In the genomic region with DNA sequence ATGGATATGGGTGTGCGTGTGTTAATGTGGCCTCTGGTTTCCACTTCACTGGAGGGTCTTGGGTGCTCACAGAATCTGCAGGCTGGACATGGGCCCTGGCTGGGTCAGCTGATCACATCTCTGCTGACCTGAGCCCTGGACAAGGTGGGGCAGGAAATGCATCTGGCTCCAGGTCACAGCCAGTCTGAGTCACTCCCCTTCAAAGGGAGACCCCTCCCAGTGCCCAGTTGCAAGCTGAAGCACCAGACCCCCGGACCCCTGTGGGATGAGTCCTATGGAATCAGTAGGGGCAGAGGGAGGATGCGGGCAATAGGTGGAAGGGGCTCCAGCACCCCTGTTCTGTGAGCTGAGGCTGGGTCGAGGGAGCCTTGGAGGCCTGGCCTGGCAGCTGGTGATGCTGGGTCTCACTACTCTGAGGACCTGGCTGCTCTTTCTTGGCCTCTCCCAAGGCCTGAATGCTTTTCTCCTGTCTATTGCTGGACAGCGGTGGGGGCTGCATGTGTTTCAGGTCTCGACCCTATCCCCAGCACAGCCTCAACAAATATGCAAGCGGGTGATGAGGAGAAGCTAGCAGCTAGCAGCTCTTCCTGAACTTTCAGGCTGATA, we compare ENCODE assay signal across 22 cellular contexts. TPM values are rescaled to one million over a fixed set of nuclear protein-coding genes. Genes with fewer than 3 reads are reported as not detected.
DNase-seq lines count a peak whose midpoint lies in the region; ATAC-seq, FAIRE-seq and TF ChIP-seq lines count a peak whose summit lies in the region.
"Had no signal": no experiment of that assay in that cellular context is flagged by ENCODE, and none has a peak within 500 bp of the region (broad histone marks: within the 10 kb centered on the region; RNA-seq: fewer than 3 reads in every experiment).

No MANE protein-coding gene starts in this region.

- no peak for TF ChIP-seq RAD21 in IMR-90 (IDR thresholded peaks at IDR 0.05; ENCODE audit: low read length)
- TF ChIP-seq RAD21 in H1 (IDR thresholded peaks at IDR 0.05 in 1 of 2, conservative IDR thresholded peaks at IDR 0.05 in 1 of 2; ENCODE audit: low read depth in 2 of 2, low read length in 2 of 2) = no peak

- H3K4me1 ChIP-seq in IMR-90 (ENCODE audit: control insufficient read depth, insufficient read depth, low read length) = no peaks in the 10 kb centered on the region
- H3K4me1 ChIP-seq in H1 (replicated peaks in 1 of 4; ENCODE audit: control insufficient read depth in 3 of 4, insufficient read depth in 4 of 4, low read length in 3 of 4) = peaks cover 0 to 5% (median 0%) of the 10 kb centered on the region in 4 experiments; a peak in 2 of 7 replicates
- peaks cover 0 to 14% (median 4%) of the 10 kb centered on the region in 4 donors for H3K4me1 ChIP-seq in sigmoid colon
- no peaks in the 10 kb centered on the region for H3K4me1 ChIP-seq in OCI-LY7 (ENCODE audit: insufficient read depth, low read length, poor library complexity, severe bottlenecking)

- dilution Hi-C loops in IMR-90 (cut with HindIII; ENCODE audit: low sequenced_read_pairs, unreplicated experiment) = no loop called here

- peak overlapping the region; percentile 42 for H2AK9ac ChIP-seq in IMR-90 (replicated peaks; ENCODE audit: low read depth, low read length, poor library complexity)

- no CpG with 5 or more reads among the region's 7 CpGs for WGBS in IMR-90 (ENCODE audit: extremely low coverage in 2 of 2, insufficient read length in 1 of 2), 2 experiments
- 88% methylated on average over 7 of the region's 7 CpGs; no CpG with 5 or more reads in 1 of the 2 experiments for WGBS in H1 (ENCODE audit: extremely low coverage in 1 of 2, insufficient coverage in 1 of 2, insufficient read length in 1 of 2, insufficient replicate concordance in 2 of 2, low coverage in 1 of 2, low lambda C conversion rate in 2 of 2, missing lambda C conversion rate in 1 of 2), 2 experiments
- 94 to 95% methylated on average over 7 of the region's 7 CpGs for WGBS in sigmoid colon, 2 donors

- no peak overlapping the region for H3K9ac ChIP-seq in IMR-90 (ENCODE audit: low read depth, low read length)
- no peak overlapping the region for H3K9ac ChIP-seq in H1 (replicated peaks in 1 of 4; ENCODE audit: extremely low read depth in 1 of 4, low read depth in 3 of 4, low read length in 3 of 4)

- H3K79me1 ChIP-seq in IMR-90 (ENCODE audit: low read depth in 1 of 2, low read length in 2 of 2) (peaks cover 6 to 22% of the 10 kb centered on the region in 2 experiments), H1 (ENCODE audit: low read depth, low read length) (no peaks in the 10 kb centered on the region)

- H2BK120ac ChIP-seq in IMR-90 (ENCODE audit: low read depth, low read length) = no peak overlapping the region
- no peak overlapping the region for H2BK120ac ChIP-seq in H1 (replicated peaks; ENCODE audit: low read depth, low read length)

- intact Hi-C loops in IMR-90 (cut with micrococcal nuclease) (no loop called here), sigmoid colon (cut with DNase I) (no loop called here), OCI-LY7 (cut with micrococcal nuclease; ENCODE audit: unreplicated experiment) (no loop called here)

- H3K36me3 Mint-ChIP-seq in activated CD4-positive, alpha-beta memory T cell treated with anti-CD3 and anti-CD28 coated beads, Interleukin-2, amount 10 ng/mL, durations not matched to agents 7 days and 5 days (ENCODE audit: low read depth) = peaks cover 23% of the 10 kb centered on the region

- peaks cover 3% of the 10 kb centered on the region; the same call in 1 of the 2 replicates for H3K9me3 ChIP-seq in IMR-90 (ENCODE audit: control insufficient read depth, insufficient read depth, low read length)
- H3K9me3 ChIP-seq in H1 (ENCODE audit: insufficient read depth in 2 of 2, low read depth in 1 of 2, low read length in 1 of 2) = 0 out of 4 replicates have a peak, but pooled peaks cover 0 to 5% of the 10 kb centered on the region in 2 experiments
- peaks cover 0 to 4% (median 1%) of the 10 kb centered on the region in 4 donors for H3K9me3 ChIP-seq in sigmoid colon
- H3K9me3 ChIP-seq in OCI-LY7 (ENCODE audit: low read length) = peaks cover 17% of the 10 kb centered on the region

- H3K27me3 ChIP-seq in IMR-90 (ENCODE audit: control insufficient read depth, insufficient read depth, low read length) = no peaks in the 10 kb centered on the region
- no peaks in the 10 kb centered on the region for H3K27me3 ChIP-seq in H1 (replicated peaks in 1 of 4; ENCODE audit: control insufficient read depth in 3 of 4, extremely low read depth in 1 of 4, insufficient read depth in 3 of 4, low read length in 3 of 4)
- no peaks in the 10 kb centered on the region for H3K27me3 ChIP-seq in sigmoid colon

- H2BK15ac ChIP-seq in IMR-90 (ENCODE audit: low read depth, low read length) = no peak overlapping the region
- no peak overlapping the region for H2BK15ac ChIP-seq in H1 (ENCODE audit: low read length)

- H3K4me1 Mint-ChIP-seq in activated CD4-positive, alpha-beta memory T cell treated with anti-CD3 and anti-CD28 coated beads, Interleukin-2, amount 10 ng/mL, durations not matched to agents 7 days and 5 days = no peaks in the 10 kb centered on the region

- H3K27ac ChIP-seq in IMR-90 (ENCODE audit: insufficient read depth, low read length) = no peak overlapping the region
- no peak overlapping the region for H3K27ac ChIP-seq in H1 (ENCODE audit: low read depth, low read length)
- H3K27ac ChIP-seq in sigmoid colon = no peak overlapping the region
- no peak overlapping the region for H3K27ac ChIP-seq in OCI-LY7 (ENCODE audit: low read depth, low read length, poor library complexity, severe bottlenecking)
- H3K27ac ChIP-seq: HL-60 had no signal

- H2AFZ ChIP-seq in IMR-90 (replicated peaks; ENCODE audit: low read length, poor library complexity) = no peak overlapping the region
- H2AFZ ChIP-seq in H1 (ENCODE audit: low read length) = no peak overlapping the region
- H2AFZ ChIP-seq in OCI-LY7 (ENCODE audit: low read length) = no peak overlapping the region
- H2AFZ ChIP-seq: GM23338 had no signal

- no peak overlapping the region for H3K14ac ChIP-seq in IMR-90 (replicated peaks; ENCODE audit: low read depth, low read length)
- H3K14ac ChIP-seq in H1 (ENCODE audit: insufficient read length) = no peak overlapping the region

- H3K9me2 ChIP-seq in OCI-LY7 (ENCODE audit: insufficient read depth, low read length) = no peaks in the 10 kb centered on the region

- H4K91ac ChIP-seq in IMR-90 (ENCODE audit: insufficient read depth, low read depth, low read length) = no peak overlapping the region
- H4K91ac ChIP-seq in H1 (replicated peaks; ENCODE audit: insufficient read length, low read length) = no peak overlapping the region

- H2BK12ac ChIP-seq in H1 (ENCODE audit: low read depth, low read length) = no peak overlapping the region

- H3K23me2 ChIP-seq in H1 (ENCODE audit: low read depth, low read length) = no peaks in the 10 kb centered on the region

- no peak for FAIRE-seq in H1 (lab: Jason Lieb, UNC)

- H3K18ac ChIP-seq in IMR-90 (ENCODE audit: low read depth, low read length) (no peak overlapping the region), H1 (ENCODE audit: extremely low read depth, low read length) (no peak overlapping the region)

- BruUV-seq in IMR-90 (replicated peaks; lab: Mats Ljungman, UMichigan) (no TSS peak), OCI-LY7 (replicated peaks; lab: Mats Ljungman, UMichigan) (no TSS peak)

- POLR2A ChIA-PET in IMR-90 (lab: Charles Lee; ENCODE audit: unreplicated experiment) (no interaction called here), H1 (lab: Charles Lee; ENCODE audit: partially characterized antibody) (interaction anchor here (1.0 to 1.4 kb wide), 2 partner anchors 9 to 10 kb away, joined by 3 to 5 read pairs; no protein-coding TSS in a partner anchor), OCI-LY7 (lab: Charles Lee) (no interaction called here)
- POLR2A ChIA-PET in activated CD4-positive, alpha-beta memory T cell treated with anti-CD3 and anti-CD28 coated beads, Interleukin-2, amount 10 ng/mL, durations not matched to agents 7 days and 5 days (lab: Charles Lee) = no interaction called here

- peaks cover 17% of the 10 kb centered on the region for H3K9me3 Mint-ChIP-seq in activated CD4-positive, alpha-beta memory T cell treated with anti-CD3 and anti-CD28 coated beads, Interleukin-2, amount 10 ng/mL, durations not matched to agents 7 days and 5 days

- no peak for ATAC-seq in IMR-90 (ENCODE audit: low read depth)
- ATAC-seq: GM23338, HCT116 had no signal

- H4K8ac ChIP-seq in IMR-90 (ENCODE audit: low read depth in 2 of 2, low read length in 2 of 2) (no peak overlapping the region), H1 (ENCODE audit: extremely low read depth, insufficient read depth, low read length) (no peak overlapping the region; the same call in 1 of the 2 replicates)

- CTCF ChIA-PET in IMR-90 (lab: Yijun Ruan, JAX) (no interaction called here), H1 (lab: Charles Lee; ENCODE audit: partially characterized antibody) (interaction anchor here (1.1 to 1.4 kb wide), 4 partner anchors 9 to 38 kb away, joined by 3 to 4 read pairs (median 4); no protein-coding TSS in a partner anchor), OCI-LY7 (lab: Charles Lee; ENCODE audit: unreplicated experiment) (no interaction called here)
- CTCF ChIA-PET in activated CD4-positive, alpha-beta memory T cell treated with anti-CD3 and anti-CD28 coated beads, Interleukin-2, amount 10 ng/mL, durations not matched to agents 7 days and 5 days (lab: Charles Lee) = no interaction called here

- no peak overlapping the region for H3K4me2 ChIP-seq in IMR-90 (ENCODE audit: low read depth, low read length)
- no peak overlapping the region for H3K4me2 ChIP-seq in H1 (ENCODE audit: insufficient read depth in 1 of 2, low read depth in 2 of 2, low read length in 2 of 2)
- H3K4me2 ChIP-seq in OCI-LY7 (ENCODE audit: low read length) = no peak overlapping the region
- H3K4me2 ChIP-seq: GM23338 had no signal

- H2BK20ac ChIP-seq in IMR-90 (ENCODE audit: low read depth, low read length) (no peak overlapping the region), H1 (ENCODE audit: low read length) (no peak overlapping the region)

- TF ChIP-seq CTCF in IMR-90 (conservative IDR thresholded peaks at IDR 0.05; ENCODE audit: low read depth, low read length) (no peak), H1 (IDR thresholded peaks at IDR 0.05; ENCODE audit: control extremely low read depth in 1 of 3, insufficient read depth in 1 of 3, low read depth in 1 of 3, low read length in 3 of 3) (no peak), sigmoid colon (IDR thresholded peaks at IDR 0.05) (no peak), OCI-LY7 (conservative IDR thresholded peaks at IDR 0.05; ENCODE audit: low read length) (no peak)

- DNase-seq in activated CD8-positive, alpha-beta memory T cell treated with anti-CD3 and anti-CD28 coated beads, Interleukin-2, amount 50 U/mL, for 48 hours = peak; percentile 40
- no peak for DNase-seq in activated CD8-positive, alpha-beta memory T cell treated with anti-CD3 and anti-CD28 coated beads, Interleukin-2, amount 50 U/mL, for 4 hours
- DNase-seq in IMR-90 = no peak
- DNase-seq in H1 (ENCODE audit: low read depth in 1 of 2, low spot score in 2 of 2) = peak in 1 of 2 experiments; percentile 39
- peak; percentile 60 for DNase-seq in sigmoid colon
- DNase-seq in activated CD4-positive, alpha-beta memory T cell treated with anti-CD3 and anti-CD28 coated beads, Interleukin-2, amount 10 ng/mL, durations not matched to agents 7 days and 5 days = no peak
- no peak for DNase-seq in OCI-LY7 (ENCODE audit: low spot score)
- no peak for DNase-seq in Kasumi-1 (lab: John Stamatoyannopoulos, UW)
- DNase-seq: 8988T, ACHN, Calu3, NCI-H1092 treated with DMSO at 0.1 percent for 48 hours, NCI-H1436 treated with DMSO at 0.1 percent for 48 hours, NCI-H1930, NCI-H2107, NCI-H446, NCI-H524 treated with DMSO at 0.1 percent for 48 hours, RPMI8226, SHP77 treated with DMSO at 0.1 percent for 48 hours had no signal

- H4K20me1 ChIP-seq in IMR-90 (ENCODE audit: insufficient read depth, low read length) (no peaks in the 10 kb centered on the region; the same call in 1 of the 2 replicates), H1 (replicated peaks in 1 of 2; ENCODE audit: control insufficient read depth in 1 of 2, insufficient read depth in 2 of 2, low read length in 2 of 2) (peaks cover 0 to 2% of the 10 kb centered on the region in 2 experiments), OCI-LY7 (ENCODE audit: insufficient read depth, low read length) (no peaks in the 10 kb centered on the region)

- H3K4me3 ChIP-seq in IMR-90 (ENCODE audit: insufficient read depth, low read depth, low read length) (no peak overlapping the region), H1 (ENCODE audit: extremely low read depth in 1 of 4, insufficient read depth in 2 of 4, low read depth in 3 of 4, low read length in 4 of 4) (no peak overlapping the region), sigmoid colon (no peak overlapping the region), OCI-LY7 (ENCODE audit: low read depth, low read length, poor library complexity, severe bottlenecking) (no peak overlapping the region)
- H3K4me3 ChIP-seq: GM23338 had no signal

- H3K36me3 ChIP-seq in IMR-90 (ENCODE audit: control insufficient read depth, insufficient read depth, low read length) (peaks cover 27% of the 10 kb centered on the region), H1 (ENCODE audit: control insufficient read depth in 2 of 4, insufficient read depth in 4 of 4, low read length in 3 of 4) (no peaks in the 10 kb centered on the region), sigmoid colon (peaks cover 0 to 61% (median 11%) of the 10 kb centered on the region in 4 donors), OCI-LY7 (ENCODE audit: insufficient read depth, low read length) (no peaks in the 10 kb centered on the region; the same call in 1 of the 2 replicates)

- H3K79me2 ChIP-seq in H1 (ENCODE audit: control insufficient read depth in 1 of 2, insufficient read depth in 2 of 2, low read length in 2 of 2) (peaks cover 0 to 13% of the 10 kb centered on the region in 2 experiments; a peak in 2 of 4 replicates), OCI-LY7 (ENCODE audit: insufficient read depth, low read depth, low read length) (peaks cover 4% of the 10 kb centered on the region; the same call in 1 of the 2 replicates)

- TF ChIP-seq EP300 in H1 (IDR thresholded peaks at IDR 0.05; ENCODE audit: borderline replicate concordance in 1 of 2, low read depth in 2 of 2, low read length in 2 of 2) (no peak), sigmoid colon (IDR thresholded peaks at IDR 0.05) (no peak)

- H3K4ac ChIP-seq in IMR-90 (ENCODE audit: low read depth, low read length) (no peak overlapping the region), H1 (replicated peaks; ENCODE audit: insufficient read length, low read depth, low read length) (no peak overlapping the region)

- no peak overlapping the region for H3K4me3 Mint-ChIP-seq in activated CD4-positive, alpha-beta memory T cell treated with anti-CD3 and anti-CD28 coated beads, Interleukin-2, amount 10 ng/mL, durations not matched to agents 7 days and 5 days
- H3K4me3 Mint-ChIP-seq: GM23338 had no signal

- H2BK5ac ChIP-seq in IMR-90 (ENCODE audit: low read depth, low read length, poor library complexity, severe bottlenecking) (no peak overlapping the region), H1 (ENCODE audit: low read depth, low read length) (peak overlapping the region; percentile 52; the same call in 1 of the 2 replicates)

- H2AK5ac ChIP-seq in IMR-90 (ENCODE audit: low read depth, low read length) (no peak overlapping the region), H1 (ENCODE audit: low read depth, low read length) (no peak overlapping the region)

- H4K5ac ChIP-seq in IMR-90 (ENCODE audit: low read depth, low read length) = no peak overlapping the region
- no peak overlapping the region for H4K5ac ChIP-seq in H1 (ENCODE audit: insufficient read length, low read depth, low read length)

- no peak overlapping the region for H3K23ac ChIP-seq in IMR-90 (ENCODE audit: low read depth, low read length)
- H3K23ac ChIP-seq in H1 (ENCODE audit: insufficient read length) = no peak overlapping the region

- TF ChIP-seq POLR2A in IMR-90 (IDR thresholded peaks at IDR 0.05; ENCODE audit: low read depth, low read length) (no peak), H1 (IDR thresholded peaks at IDR 0.05; ENCODE audit: control extremely low read depth in 1 of 2, low read depth in 2 of 2, low read length in 2 of 2) (no peak), sigmoid colon (IDR thresholded peaks at IDR 0.05) (no peak)

- no peak overlapping the region for H3K27ac Mint-ChIP-seq in activated CD4-positive, alpha-beta memory T cell treated with anti-CD3 and anti-CD28 coated beads, Interleukin-2, amount 10 ng/mL, durations not matched to agents 7 days and 5 days
- H3K27ac Mint-ChIP-seq: GM23338 had no signal

- no peaks in the 10 kb centered on the region for H3K27me3 Mint-ChIP-seq in activated CD4-positive, alpha-beta memory T cell treated with anti-CD3 and anti-CD28 coated beads, Interleukin-2, amount 10 ng/mL, durations not matched to agents 7 days and 5 days

- in situ Hi-C loops in IMR-90 (cut with MboI; ENCODE audit: low sequenced_read_pairs) = no loop called here

- H3K56ac ChIP-seq in IMR-90 (ENCODE audit: extremely low read depth, insufficient read depth, low read length) (no peak overlapping the region), H1 (replicated peaks; ENCODE audit: insufficient read length, low read depth, low read length) (no peak overlapping the region)

- no peaks in the 10 kb centered on the region for H3K9me1 ChIP-seq in IMR-90 (ENCODE audit: insufficient read depth, low read length)

RNA-seq across cellular contexts. Expression of a gene that starts 54.5 kb away (rescaled TPM):
- total RNA-seq in IMR-90 (2012; rRNA removed) = 5.9 and 6.9 TPM in 2 replicates
- polyA plus RNA-seq in IMR-90 (2012; rRNA removed) = 9.5 and 9.6 TPM in 2 replicates
- 5.9 and 8.8 TPM in 2 replicates for polyA plus RNA-seq in IMR-90 (2012; cell fraction: cytosol; rRNA removed)
- 21.2 and 22.2 TPM in 2 replicates for polyA plus RNA-seq in IMR-90 (2012; cell fraction: nucleus; rRNA removed; ENCODE audit: low replicate concordance)
- 9.4 and 9.5 TPM in 2 replicates for total RNA-seq in H1 (2021; fragmentation: NEBNext Ultra II Directional; extraction: Animal tissue kit (Norgen Biotek cat#: 25700))
- polyA plus RNA-seq in H1 (2011; rRNA removed) = 3.4 and 3.7 TPM in 2 replicates
- 3.9 TPM for polyA plus RNA-seq in H1 (2011; cell fraction: cytosol; rRNA removed)
- 8.1 TPM for polyA plus RNA-seq in H1 (2011; cell fraction: nucleus; rRNA removed)
- polyA plus RNA-seq in H1 (2012, experiment 1 of 2) = 6.4 to 7.2 TPM (median 6.8 TPM) in 4 replicates
- polyA plus RNA-seq in H1 (2012, experiment 2 of 2) = 5.4 TPM
- 5.1 TPM for polyA plus RNA-seq in H1 (2013, experiment 1 of 2)
- 5.6 TPM for polyA plus RNA-seq in H1 (2013, experiment 2 of 2)
- polyA minus RNA-seq in H1 (2011; rRNA and poly(A)+ RNA removed) = 3.4 and 3.8 TPM in 2 replicates
- 3.2 TPM for polyA minus RNA-seq in H1 (2011; cell fraction: cytosol; rRNA and poly(A)+ RNA removed)
- 4.7 TPM for polyA minus RNA-seq in H1 (2011; cell fraction: nucleus; rRNA and poly(A)+ RNA removed)
- 10 to 100 TPM; 21.4 to 31.9 (median 28.5) TPM for total RNA-seq in sigmoid colon
- 10 to 100 TPM; 10.9 to 16.7 (median 12.6) TPM for polyA plus RNA-seq in sigmoid colon
- 10 to 100 TPM; 25.5 to 26.8 TPM for total RNA-seq in activated CD4-positive, alpha-beta memory T cell treated with anti-CD3 and anti-CD28 coated beads, Interleukin-2, amount 10 ng/mL, durations not matched to agents 7 days and 5 days
- 18.9 and 20.6 TPM in 2 replicates for total RNA-seq in OCI-LY7 (2014; rRNA removed; shearing (Covaris generic))
- 23.7 and 24.6 TPM in 2 replicates for total RNA-seq in OCI-LY7 (2022)

Comparison
In these comparisons a context has a peak if more than half of its experiments do, and no peak if none do; other contexts are left out.
1. DNase-seq: peak in activated CD8-positive, alpha-beta memory T cell treated with anti-CD3 and anti-CD28 coated beads, Interleukin-2, amount 50 U/mL, for 48 hours (single experiment) and sigmoid colon (single experiment); none in activated CD8-positive, alpha-beta memory T cell treated with anti-CD3 and anti-CD28 coated beads, Interleukin-2, amount 50 U/mL, for 4 hours (single experiment), IMR-90 (single experiment), activated CD4-positive, alpha-beta memory T cell treated with anti-CD3 and anti-CD28 coated beads, Interleukin-2, amount 10 ng/mL, durations not matched to agents 7 days and 5 days (single experiment), OCI-LY7 (single experiment) and Kasumi-1 (0 of 2).